In the genomic region with DNA sequence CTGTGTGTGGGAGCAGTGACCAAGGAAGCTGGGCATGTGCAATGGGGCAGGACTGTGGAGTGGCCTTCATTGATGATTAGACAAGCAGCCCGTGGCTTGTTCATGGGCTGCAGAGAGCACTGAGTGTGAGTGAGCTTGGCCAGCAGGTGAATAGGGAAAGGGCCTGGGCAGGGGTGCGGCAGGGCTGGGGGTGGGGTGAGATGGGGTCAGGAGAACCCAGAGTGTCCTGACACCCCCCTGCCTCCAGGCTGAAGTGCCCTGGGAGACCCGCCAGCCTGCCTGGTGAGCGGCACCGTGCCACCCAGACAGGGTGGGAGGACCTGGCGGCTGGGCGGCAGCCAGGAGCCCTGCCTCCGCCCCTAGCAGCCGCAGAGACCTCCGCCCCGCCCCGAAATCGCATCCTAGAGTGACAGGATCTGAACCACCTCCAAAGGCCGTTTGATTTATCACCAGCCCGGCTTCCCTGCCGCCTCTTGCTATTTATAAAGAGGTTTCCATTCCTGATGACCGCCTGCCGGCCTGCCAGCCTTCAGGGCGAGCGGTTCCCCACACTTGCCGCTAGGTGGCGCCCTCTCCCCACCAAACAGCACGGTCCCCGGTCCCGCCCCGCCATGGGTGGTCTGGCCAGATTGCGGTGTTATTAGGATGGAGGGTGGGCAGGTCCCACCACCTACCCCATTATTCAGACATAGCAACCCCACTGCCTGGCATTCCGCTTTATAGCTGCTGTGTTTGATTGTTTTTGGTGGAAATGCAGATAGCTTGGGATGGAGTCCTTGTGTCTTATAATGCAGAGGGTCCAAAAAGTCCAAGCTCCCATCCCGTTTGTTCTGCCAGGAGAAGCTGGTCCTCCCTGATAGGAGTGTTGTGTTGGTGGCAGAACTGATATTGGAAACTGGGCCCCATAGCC, we compare ENCODE assay signal across 9 cellular contexts. TPM values are rescaled to one million over a fixed set of nuclear protein-coding genes. Genes with fewer than 3 reads are reported as not detected.
DNase-seq lines count a peak whose midpoint lies in the region; TF ChIP-seq lines count a peak whose summit lies in the region.
"Had no signal": no experiment of that assay in that cellular context is flagged by ENCODE, and none has a peak within 500 bp of the region (broad histone marks: within the 10 kb centered on the region; RNA-seq: fewer than 3 reads in every experiment).

No MANE protein-coding gene starts in this region.

- no peaks in the 10 kb centered on the region for H3K9me3 ChIP-seq in neutrophil
- no peaks in the 10 kb centered on the region for H3K9me3 ChIP-seq in suprapubic skin

- H3K27ac ChIP-seq in neutrophil (no peak overlapping the region), suprapubic skin (no peak overlapping the region)

- TF ChIP-seq POLR2A in suprapubic skin (IDR thresholded peaks at IDR 0.05) = no peak

- peak; percentile 79; the same call in 1 of the 2 replicates for TF ChIP-seq EP300 in Ishikawa (IDR thresholded peaks at IDR 0.05; ENCODE audit: borderline replicate concordance)
- TF ChIP-seq EP300 in suprapubic skin (IDR thresholded peaks at IDR 0.05) = no peak

- peak; percentile 87 for DNase-seq in 8988T
- peak; percentile 94 for DNase-seq in GM13977 (ENCODE audit: low spot score)
- DNase-seq in activated T-cell treated with anti-CD3 and anti-CD28 coated beads, Interleukin-2, amount 50 U/mL, for 48 hours = peak; percentile 86 to 88
- peak; percentile 48 for DNase-seq in fibroblast of mammary gland (ENCODE audit: low read depth)
- peak; percentile 82 to 88 for DNase-seq in suprapubic skin (ENCODE audit: low spot score in 2 of 2)

- H3K27me3 ChIP-seq in neutrophil (peaks cover 8% of the 10 kb centered on the region), suprapubic skin (no peaks in the 10 kb centered on the region)

- TF ChIP-seq CTCF in GM13977 (IDR thresholded peaks at IDR 0.05; ENCODE audit: extremely low read depth, insufficient read depth, missing control alignments) (peak; percentile 97), fibroblast of mammary gland (conservative IDR thresholded peaks at IDR 0.05; ENCODE audit: control insufficient read depth, insufficient read depth, low read depth, low read length) (peak; percentile 83), neutrophil (IDR thresholded peaks at IDR 0.05) (peak; percentile 97), suprapubic skin (IDR thresholded peaks at IDR 0.05) (peak; percentile 95 to 99)

- peak; percentile 96 for TF ChIP-seq RAD21 in Ishikawa (IDR thresholded peaks at IDR 0.05; ENCODE audit: low read depth)

- H3K4me1 ChIP-seq in neutrophil (ENCODE audit: control insufficient read depth in 1 of 2, insufficient read depth in 1 of 2, low read depth in 1 of 2, low read length in 1 of 2) (peaks cover 3 to 7% of the 10 kb centered on the region in 2 experiments), suprapubic skin (peaks cover 12% of the 10 kb centered on the region)

- H3K36me3 ChIP-seq in neutrophil = no peaks in the 10 kb centered on the region
- no peaks in the 10 kb centered on the region for H3K36me3 ChIP-seq in suprapubic skin

- in situ Hi-C loops in GM13977 (cut with MboI; ENCODE audit: low pct_unique_long_range_greater_than_20kb, low sequenced_read_pairs, unreplicated experiment) = no loop called here

- H3K4me3 ChIP-seq in fibroblast of mammary gland (ENCODE audit: control insufficient read depth, low read depth, low read length) (no peak overlapping the region), neutrophil (ENCODE audit: low read depth in 1 of 2, low read length in 1 of 2) (peak overlapping the region in 1 of 2 experiments; percentile 13), suprapubic skin (no peak overlapping the region)

- WGBS in suprapubic skin = 6% methylated on average over 14 of the region's 29 CpGs

TF ChIP-seq in Ishikawa, 13 proteins besides CTCF, POLR2A, EP300 and RAD21:
- TF ChIP-seq, protein P1, sequence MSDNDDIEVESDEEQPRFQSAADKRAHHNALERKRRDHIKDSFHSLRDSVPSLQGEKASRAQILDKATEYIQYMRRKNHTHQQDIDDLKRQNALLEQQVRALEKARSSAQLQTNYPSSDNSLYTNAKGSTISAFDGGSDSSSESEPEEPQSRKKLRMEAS (IDR thresholded peaks at IDR 0.05) = no peak
- TF ChIP-seq TCF12 (IDR thresholded peaks at IDR 0.05; ENCODE audit: low read depth) (peak; percentile 89), NFIC (IDR thresholded peaks at IDR 0.05) (peak; percentile 90)

TF ChIP-seq in PFSK-1, 5 proteins besides CTCF, POLR2A, EP300 and RAD21:
- TF ChIP-seq POLR2AphosphoS5 (IDR thresholded peaks at IDR 0.05; ENCODE audit: low read depth, low read length) = no peak
- peak; percentile 50 for TF ChIP-seq FOXP2 (optimal IDR thresholded peaks at IDR 0.05; ENCODE audit: borderline replicate concordance, extremely low read depth, extremely low read length, insufficient read depth)
- 0 out of 2 replicates have a peak, but pooled peaks have one; percentile 17 for TF ChIP-seq SIN3A (IDR thresholded peaks at IDR 0.05; ENCODE audit: borderline replicate concordance, insufficient read depth, low read length)
- TF ChIP-seq, protein P2, sequence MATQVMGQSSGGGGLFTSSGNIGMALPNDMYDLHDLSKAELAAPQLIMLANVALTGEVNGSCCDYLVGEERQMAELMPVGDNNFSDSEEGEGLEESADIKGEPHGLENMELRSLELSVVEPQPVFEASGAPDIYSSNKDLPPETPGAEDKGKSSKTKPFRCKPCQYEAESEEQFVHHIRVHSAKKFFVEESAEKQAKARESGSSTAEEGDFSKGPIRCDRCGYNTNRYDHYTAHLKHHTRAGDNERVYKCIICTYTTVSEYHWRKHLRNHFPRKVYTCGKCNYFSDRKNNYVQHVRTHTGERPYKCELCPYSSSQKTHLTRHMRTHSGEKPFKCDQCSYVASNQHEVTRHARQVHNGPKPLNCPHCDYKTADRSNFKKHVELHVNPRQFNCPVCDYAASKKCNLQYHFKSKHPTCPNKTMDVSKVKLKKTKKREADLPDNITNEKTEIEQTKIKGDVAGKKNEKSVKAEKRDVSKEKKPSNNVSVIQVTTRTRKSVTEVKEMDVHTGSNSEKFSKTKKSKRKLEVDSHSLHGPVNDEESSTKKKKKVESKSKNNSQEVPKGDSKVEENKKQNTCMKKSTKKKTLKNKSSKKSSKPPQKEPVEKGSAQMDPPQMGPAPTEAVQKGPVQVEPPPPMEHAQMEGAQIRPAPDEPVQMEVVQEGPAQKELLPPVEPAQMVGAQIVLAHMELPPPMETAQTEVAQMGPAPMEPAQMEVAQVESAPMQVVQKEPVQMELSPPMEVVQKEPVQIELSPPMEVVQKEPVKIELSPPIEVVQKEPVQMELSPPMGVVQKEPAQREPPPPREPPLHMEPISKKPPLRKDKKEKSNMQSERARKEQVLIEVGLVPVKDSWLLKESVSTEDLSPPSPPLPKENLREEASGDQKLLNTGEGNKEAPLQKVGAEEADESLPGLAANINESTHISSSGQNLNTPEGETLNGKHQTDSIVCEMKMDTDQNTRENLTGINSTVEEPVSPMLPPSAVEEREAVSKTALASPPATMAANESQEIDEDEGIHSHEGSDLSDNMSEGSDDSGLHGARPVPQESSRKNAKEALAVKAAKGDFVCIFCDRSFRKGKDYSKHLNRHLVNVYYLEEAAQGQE (IDR thresholded peaks at IDR 0.05; ENCODE audit: insufficient read depth in 1 of 2, low read depth in 2 of 2, low read length in 2 of 2) = no peak

RNA-seq across cellular contexts. Expression of a gene that starts 3.5 kb away (rescaled TPM):
- polyA plus RNA-seq in PFSK-1 (2012; ENCODE audit: insufficient read length, low read depth) = 6.5 TPM
- not detected for total RNA-seq in suprapubic skin

RNA-seq across cellular contexts. Expression of a gene that starts 22.7 kb away (rescaled TPM):
- polyA plus RNA-seq in PFSK-1 (2012; ENCODE audit: insufficient read length, low read depth) = 8.9 TPM
- total RNA-seq in suprapubic skin = not detected
- total RNA-seq: pulmonary artery endothelial cell had no signal

RNA-seq across cellular contexts. Expression of a gene that starts 47.7 kb away (rescaled TPM):
- polyA plus RNA-seq in PFSK-1 (2012; ENCODE audit: insufficient read length, low read depth) = 0.51 TPM
- 1 to 10 TPM in 3 of 4 donors, not detected in 1; 1.1 to 2.4 (median 1.1) TPM for total RNA-seq in suprapubic skin
- total RNA-seq: pulmonary artery endothelial cell had no signal

RNA-seq across cellular contexts. Expression of a gene that starts 47.8 kb away (rescaled TPM):
- not detected for polyA plus RNA-seq in PFSK-1 (2012; ENCODE audit: insufficient read length, low read depth)
- total RNA-seq in suprapubic skin = under 1 TPM in 2 of 4 donors, not detected in 2; 0.49 to 0.68 TPM
